In the genomic region with DNA sequence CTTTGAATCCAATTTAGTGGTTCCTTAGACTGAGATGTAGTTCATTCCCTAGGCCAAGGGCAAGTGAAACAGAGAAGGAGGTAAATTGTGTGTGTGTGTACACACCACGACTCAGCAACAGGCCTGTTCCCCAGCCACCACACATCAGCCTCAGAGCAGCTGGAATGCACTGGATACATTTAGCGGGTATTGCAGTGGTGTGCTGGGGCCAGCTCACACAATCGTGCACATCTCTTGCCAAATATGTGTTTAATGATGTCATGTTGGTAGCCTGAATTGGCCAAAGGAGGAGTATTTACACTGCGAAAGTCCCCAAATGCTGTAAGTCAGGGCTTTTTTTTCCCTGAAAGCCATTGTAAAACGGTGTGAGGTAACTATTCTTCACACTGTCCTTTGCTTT, we compare ENCODE assay signal across 8 cellular contexts.
DNase-seq lines count a peak whose midpoint lies in the region; ATAC-seq and TF ChIP-seq lines count a peak whose summit lies in the region.

No MANE protein-coding gene starts in this region.

- no peak for TF ChIP-seq POLR2A in sigmoid colon (IDR thresholded peaks at IDR 0.05)

- TF ChIP-seq CTCF in sigmoid colon (IDR thresholded peaks at IDR 0.05) = no peak

- WGBS in sigmoid colon, 2 donors = 63 to 64% methylated on average over 5 of the region's 5 CpGs

- TF ChIP-seq EP300 in sigmoid colon (IDR thresholded peaks at IDR 0.05) = no peak

- no peak overlapping the region for H3K4me3 ChIP-seq in sigmoid colon

- peaks cover 0 to 91% (median 87%) of the 10 kb centered on the region in 4 donors for H3K4me1 ChIP-seq in sigmoid colon

- peaks cover 7 to 39% (median 14%) of the 10 kb centered on the region in 4 donors for H3K36me3 ChIP-seq in sigmoid colon

- peak; percentile 80 for DNase-seq in GM04503 (ENCODE audit: low read depth)
- DNase-seq in glomerular visceral epithelial cell (ENCODE audit: extremely low spot score) = peak; percentile 74
- DNase-seq in sigmoid colon = peak; percentile 88
- no peak for DNase-seq in GOT3 (lab: John Stamatoyannopoulos, UW)

- H3K27me3 ChIP-seq in sigmoid colon = no peaks in the 10 kb centered on the region

- intact Hi-C loops in sigmoid colon (cut with DNase I) = loop anchor here (5.0 kb wide), 1 partner anchor 114 kb away; no protein-coding TSS in a partner anchor

- no peaks in the 10 kb centered on the region for H3K9me3 ChIP-seq in sigmoid colon

- ATAC-seq in SK-N-SH treated with all-trans-retinoic acid at 6 μM for 48 hours (peak; percentile 61), HG02610 (IDR thresholded peaks at IDR 0.05; ENCODE audit: unreplicated experiment) (no peak), HG03108 (IDR thresholded peaks at IDR 0.05; ENCODE audit: unreplicated experiment) (no peak), HG03280 (IDR thresholded peaks at IDR 0.05; ENCODE audit: unreplicated experiment) (no peak)

- peak overlapping the region; percentile 77 to 95 (median 88) for H3K27ac ChIP-seq in sigmoid colon

TF ChIP-seq in SK-N-SH treated with all-trans-retinoic acid at 6 μM for 48 hours, 23 proteins besides CTCF, POLR2A, EP300 and RAD21:
- TF ChIP-seq TCF4 (CRISPR knock-in tag; IDR thresholded peaks at IDR 0.05; ENCODE audit: borderline replicate concordance) = no peak
- no peak for TF ChIP-seq OSR1 (CRISPR knock-in tag; IDR thresholded peaks at IDR 0.05)
- TF ChIP-seq BACH2 (CRISPR knock-in tag; IDR thresholded peaks at IDR 0.05; ENCODE audit: borderline replicate concordance) = no peak
- TF ChIP-seq ZFP30 (CRISPR knock-in tag; IDR thresholded peaks at IDR 0.05) = no peak
- TF ChIP-seq PPARA (CRISPR knock-in tag; IDR thresholded peaks at IDR 0.05; ENCODE audit: borderline replicate concordance) = no peak
- TF ChIP-seq ZNF565 (CRISPR knock-in tag; conservative IDR thresholded peaks at IDR 0.05; ENCODE audit: low read depth) = no peak
- no peak for TF ChIP-seq GLIS3 (CRISPR knock-in tag; IDR thresholded peaks at IDR 0.05)
- TF ChIP-seq, protein P1, sequence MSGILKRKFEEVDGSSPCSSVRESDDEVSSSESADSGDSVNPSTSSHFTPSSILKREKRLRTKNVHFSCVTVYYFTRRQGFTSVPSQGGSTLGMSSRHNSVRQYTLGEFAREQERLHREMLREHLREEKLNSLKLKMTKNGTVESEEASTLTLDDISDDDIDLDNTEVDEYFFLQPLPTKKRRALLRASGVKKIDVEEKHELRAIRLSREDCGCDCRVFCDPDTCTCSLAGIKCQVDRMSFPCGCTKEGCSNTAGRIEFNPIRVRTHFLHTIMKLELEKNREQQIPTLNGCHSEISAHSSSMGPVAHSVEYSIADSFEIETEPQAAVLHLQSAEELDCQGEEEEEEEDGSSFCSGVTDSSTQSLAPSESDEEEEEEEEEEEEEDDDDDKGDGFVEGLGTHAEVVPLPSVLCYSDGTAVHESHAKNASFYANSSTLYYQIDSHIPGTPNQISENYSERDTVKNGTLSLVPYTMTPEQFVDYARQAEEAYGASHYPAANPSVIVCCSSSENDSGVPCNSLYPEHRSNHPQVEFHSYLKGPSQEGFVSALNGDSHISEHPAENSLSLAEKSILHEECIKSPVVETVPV (CRISPR knock-in tag; IDR thresholded peaks at IDR 0.05) = no peak
- TF ChIP-seq RARB (CRISPR knock-in tag; IDR thresholded peaks at IDR 0.05) = no peak
